In genomic region chr11:6234314-6235031, GRCh38 we compare ENCODE assay signal across 8 cellular contexts. TPM values are rescaled to one million over a fixed set of nuclear protein-coding genes. Genes with fewer than 3 reads are reported as not detected.
DNase-seq lines count a peak whose midpoint lies in the region; ATAC-seq and TF ChIP-seq lines count a peak whose summit lies in the region.

TSS of gene FHIP1B (minus strand) at chr11:6234636. CDS start at chr11:6224516, 10,120 bp downstream.

- no peaks in the 10 kb centered on the region for H3K9me3 ChIP-seq in CD8-positive, alpha-beta T cell (ENCODE audit: low read length)
- no peaks in the 10 kb centered on the region for H3K9me3 ChIP-seq in effector memory CD4-positive, alpha-beta T cell (ENCODE audit: control insufficient read depth, low read length)

- H3K9me3 Mint-ChIP-seq in CD8-positive, alpha-beta T cell, result no peaks in the 10 kb centered on the region

- intact Hi-C loops in CD8-positive, alpha-beta T cell (cut with DNase I, micrococcal nuclease), result loop anchor here (1.0 to 10.0 kb wide), 15 partner anchors 150 to 1840 kb away; partner anchors contain the start of genes ARFIP2 (in 2 of the 2), ILK (in 2 of the 2), MRPL17 (in 2 of the 2) and RRP8 (in 2 of the 2)

- H3K4me1 Mint-ChIP-seq in CD8-positive, alpha-beta T cell (ENCODE audit: low read depth), result peaks cover 46% of the 10 kb centered on the region

- peak; percentile 91 for ATAC-seq in CD8-positive, alpha-beta T cell
- ATAC-seq in GM19468 (IDR thresholded peaks at IDR 0.05; ENCODE audit: extremely low read depth, unreplicated experiment), result peak; percentile 98

- H3K36me3 ChIP-seq in CD8-positive, alpha-beta T cell (ENCODE audit: insufficient read depth, low read length), result no peaks in the 10 kb centered on the region
- no peaks in the 10 kb centered on the region for H3K36me3 ChIP-seq in effector memory CD4-positive, alpha-beta T cell (ENCODE audit: control insufficient read depth, insufficient read depth, low read length)

- CTCF ChIA-PET in CD8-positive, alpha-beta T cell (lab: Charles Lee), result interaction anchor here (1.0 to 1.1 kb wide), 2 partner anchors 9 to 119 kb away, joined by 4 read pairs; no protein-coding TSS in a partner anchor
- CTCF ChIA-PET in activated CD8-positive, alpha-beta memory T cell treated with anti-CD3 and anti-CD28 coated beads for 36 hours (lab: Charles Lee), result interaction anchor here (0.6 to 1.4 kb wide), 3 partner anchors 17 to 966 kb away, joined by 3 to 7 read pairs (median 3); no protein-coding TSS in a partner anchor

- DNase-seq in CD8-positive, alpha-beta T cell, result peak; percentile 98 to 100 (median 99)
- DNase-seq in HS-5 (ENCODE audit: low read depth) (peak; percentile 99), lung microvascular endothelial cell (ENCODE audit: low read depth in 2 of 2) (peak; percentile 100)
- peak; percentile 100 for DNase-seq in NK-92 treated with Interleukin-12 subunit alpha and Interleukin-12 subunit beta, amount 100 ng/mL, for 24 hours (lab: John Stamatoyannopoulos, UW)
- DNase-seq in effector memory CD4-positive, alpha-beta T cell, result peak; percentile 99 to 100 (median 99)
- peak; percentile 97 for DNase-seq in stimulated activated CD8-positive, alpha-beta memory T cell treated with anti-CD3 and anti-CD28 coated beads, Interleukin-12 subunit alpha, Interleukin-12 subunit beta, amount 100 ng/mL, for 1 hour (ENCODE audit: low read depth)

- peaks cover 11% of the 10 kb centered on the region for H3K36me3 Mint-ChIP-seq in CD8-positive, alpha-beta T cell

- peak within 1 kb of the TSS; percentile 96 for H3K27ac Mint-ChIP-seq in CD8-positive, alpha-beta T cell

- POLR2A ChIA-PET in CD8-positive, alpha-beta T cell (lab: Charles Lee), result no interaction called here
- POLR2A ChIA-PET in activated CD8-positive, alpha-beta memory T cell treated with anti-CD3 and anti-CD28 coated beads for 36 hours (lab: Charles Lee), result no interaction called here

- H3K4me3 ChIP-seq in CD8-positive, alpha-beta T cell (ENCODE audit: low read depth, low read length), result peak within 1 kb of the TSS; percentile 85
- peak within 1 kb of the TSS; percentile 70 for H3K4me3 ChIP-seq in effector memory CD4-positive, alpha-beta T cell (ENCODE audit: insufficient read depth, low read depth, low read length, poor library complexity, severe bottlenecking)

- H3K27me3 ChIP-seq in CD8-positive, alpha-beta T cell (ENCODE audit: insufficient read depth, low read length), result no peaks in the 10 kb centered on the region
- no peaks in the 10 kb centered on the region for H3K27me3 ChIP-seq in effector memory CD4-positive, alpha-beta T cell (replicated peaks; ENCODE audit: control insufficient read depth, insufficient read depth, low read length, poor library complexity, severe bottlenecking)

- TF ChIP-seq CTCF in CD8-positive, alpha-beta T cell (IDR thresholded peaks at IDR 0.05), result no peak

- H3K27ac ChIP-seq in CD8-positive, alpha-beta T cell (ENCODE audit: low read depth, low read length), result peak within 1 kb of the TSS; percentile 76
- peak within 1 kb of the TSS; percentile 77 for H3K27ac ChIP-seq in effector memory CD4-positive, alpha-beta T cell (ENCODE audit: insufficient read depth, low read length, poor library complexity, severe bottlenecking)

- no peaks in the 10 kb centered on the region for H3K27me3 Mint-ChIP-seq in CD8-positive, alpha-beta T cell (ENCODE audit: low read depth)

- peaks cover 22% of the 10 kb centered on the region for H3K4me1 ChIP-seq in CD8-positive, alpha-beta T cell (ENCODE audit: insufficient read depth, low read length)
- H3K4me1 ChIP-seq in effector memory CD4-positive, alpha-beta T cell (ENCODE audit: control insufficient read depth, insufficient read depth, low read length, poor library complexity, severe bottlenecking), result peaks cover 12% of the 10 kb centered on the region

- H3K4me3 Mint-ChIP-seq in CD8-positive, alpha-beta T cell, result peak within 1 kb of the TSS; percentile 98

RNA-seq across cellular contexts. Expression of gene FHIP1B, which starts in this region (rescaled TPM):
- 10 to 100 TPM; 38.3 to 38.6 TPM for total RNA-seq in CD8-positive, alpha-beta T cell
- total RNA-seq in activated CD8-positive, alpha-beta memory T cell treated with anti-CD3 and anti-CD28 coated beads for 36 hours, result 10 to 100 TPM; 17.7 to 17.8 TPM
- total RNA-seq in lung microvascular endothelial cell, result 5.4 and 10.7 TPM in 2 replicates

Comparison
In these comparisons a context has a peak if more than half of its experiments do, and no peak if none do; other contexts are left out.
1. Peak in every context shown above with its lines: DNase-seq, ATAC-seq, H3K4me3 ChIP-seq and H3K27ac ChIP-seq.